In genomic region chr1:39681999-39682398, GRCh38 we compare ENCODE assay signal across 1 cellular context.
TF ChIP-seq lines count a peak whose summit lies in the region.

No MANE protein-coding gene starts in this region.

TF ChIP-seq in SK-N-SH treated with all-trans-retinoic acid at 6 μM for 48 hours, 23 proteins besides CTCF, POLR2A, EP300 and RAD21 (continued from another document):
- TF ChIP-seq, protein P1, sequence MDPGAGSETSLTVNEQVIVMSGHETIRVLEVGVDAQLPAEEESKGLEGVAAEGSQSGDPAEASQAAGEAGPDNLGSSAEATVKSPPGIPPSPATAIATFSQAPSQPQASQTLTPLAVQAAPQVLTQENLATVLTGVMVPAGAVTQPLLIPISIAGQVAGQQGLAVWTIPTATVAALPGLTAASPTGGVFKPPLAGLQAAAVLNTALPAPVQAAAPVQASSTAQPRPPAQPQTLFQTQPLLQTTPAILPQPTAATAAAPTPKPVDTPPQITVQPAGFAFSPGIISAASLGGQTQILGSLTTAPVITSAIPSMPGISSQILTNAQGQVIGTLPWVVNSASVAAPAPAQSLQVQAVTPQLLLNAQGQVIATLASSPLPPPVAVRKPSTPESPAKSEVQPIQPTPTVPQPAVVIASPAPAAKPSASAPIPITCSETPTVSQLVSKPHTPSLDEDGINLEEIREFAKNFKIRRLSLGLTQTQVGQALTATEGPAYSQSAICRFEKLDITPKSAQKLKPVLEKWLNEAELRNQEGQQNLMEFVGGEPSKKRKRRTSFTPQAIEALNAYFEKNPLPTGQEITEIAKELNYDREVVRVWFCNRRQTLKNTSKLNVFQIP (CRISPR knock-in tag; IDR thresholded peaks at IDR 0.05; ENCODE audit: borderline replicate concordance, low read depth) = no peak
- no peak for TF ChIP-seq PPARA (CRISPR knock-in tag; IDR thresholded peaks at IDR 0.05; ENCODE audit: borderline replicate concordance)
- no peak for TF ChIP-seq ISL1 (CRISPR knock-in tag; IDR thresholded peaks at IDR 0.05)
- no peak for TF ChIP-seq ZNF70 (CRISPR knock-in tag; IDR thresholded peaks at IDR 0.05)
- no peak for TF ChIP-seq ZFP30 (CRISPR knock-in tag; IDR thresholded peaks at IDR 0.05)
- no peak for TF ChIP-seq CREB5 (CRISPR knock-in tag; IDR thresholded peaks at IDR 0.05; ENCODE audit: low read depth)
- TF ChIP-seq TSHZ2 (CRISPR knock-in tag; IDR thresholded peaks at IDR 0.05) = no peak
- TF ChIP-seq ESRRG (CRISPR knock-in tag; IDR thresholded peaks at IDR 0.05) = no peak
- TF ChIP-seq ZNF565 (CRISPR knock-in tag; conservative IDR thresholded peaks at IDR 0.05; ENCODE audit: low read depth) = no peak
- TF ChIP-seq OSR1 (CRISPR knock-in tag; IDR thresholded peaks at IDR 0.05) = no peak
- no peak for TF ChIP-seq TOX (CRISPR knock-in tag; IDR thresholded peaks at IDR 0.05; ENCODE audit: borderline replicate concordance)
- no peak for TF ChIP-seq ZC3H10 (CRISPR knock-in tag; IDR thresholded peaks at IDR 0.05)
- no peak for TF ChIP-seq TCF4 (CRISPR knock-in tag; IDR thresholded peaks at IDR 0.05; ENCODE audit: borderline replicate concordance)
- no peak for TF ChIP-seq CSDC2 (CRISPR knock-in tag; IDR thresholded peaks at IDR 0.05)
- no peak for TF ChIP-seq SNAI2 (CRISPR knock-in tag; IDR thresholded peaks at IDR 0.05)
